Comparison of ENCODE assay signal across 29 cellular contexts in genomic region chr3:123071581-123071980, GRCh38. TPM values are rescaled to one million over a fixed set of nuclear protein-coding genes. Genes with fewer than 3 reads are reported as not detected.
DNase-seq lines count a peak whose midpoint lies in the region; ATAC-seq and TF ChIP-seq lines count a peak whose summit lies in the region.
"Had no signal": no experiment of that assay in that cellular context is flagged by ENCODE, and none has a peak within 500 bp of the region (broad histone marks: within the 10 kb centered on the region; RNA-seq: fewer than 3 reads in every experiment).

No MANE protein-coding gene starts in this region.

- no peak overlapping the region for H2AFZ ChIP-seq in parathyroid adenoma

- no peak overlapping the region for H3K27ac ChIP-seq in BLaER1 treated with 17β-estradiol and CSF1 and Interleukin-3, amounts not matched to agents 10 nM and 100 nM
- H3K27ac ChIP-seq in Panc1 (ENCODE audit: low read length) (0 out of 2 replicates have a peak overlapping the region, but pooled peaks have one; percentile 19), parathyroid adenoma (no peak overlapping the region)
- H3K27ac ChIP-seq: RWPE1 had no signal

- ATAC-seq in Panc1, result no peak
- ATAC-seq: activated CD8-positive, alpha-beta T cell treated with anti-CD3 and anti-CD28 coated beads for 36 hours; activated naive CD8-positive, alpha-beta T cell treated with anti-CD3 and anti-CD28 coated beads, Interleukin-2, amount 50 U/mL, for 24 hours; stimulated activated naive CD8-positive, alpha-beta T cell treated with anti-CD3 and anti-CD28 coated beads, Interleukin-15, amount 100 ng/mL, for 72 hours had no signal

- POLR2A ChIA-PET in Panc1 (lab: Charles Lee), result no interaction called here

- H3K9me3 Mint-ChIP-seq in glutamatergic neuron (ENCODE audit: unreplicated experiment), result peaks cover 8% of the 10 kb centered on the region
- H3K9me3 Mint-ChIP-seq: activated CD8-positive, alpha-beta T cell treated with anti-CD3 and anti-CD28 coated beads for 36 hours; activated naive CD8-positive, alpha-beta T cell treated with anti-CD3 and anti-CD28 coated beads, Interleukin-2, amount 50 U/mL, for 24 hours; memory B cell; stimulated activated naive CD8-positive, alpha-beta T cell treated with anti-CD3 and anti-CD28 coated beads, Interleukin-15, amount 100 ng/mL, for 72 hours; T-helper 1 cell treated with Interleukin-12 subunit alpha and Interleukin-12 subunit beta and Interleukin-4 antibody, amounts not matched to agents 30 μg/mL and 1 μg/mL, for 36 hours had no signal

- H3K36me3 ChIP-seq in BLaER1 treated with 17β-estradiol and CSF1 and Interleukin-3, amounts not matched to agents 10 nM and 100 nM, result no peaks in the 10 kb centered on the region
- H3K36me3 ChIP-seq in Panc1 (ENCODE audit: control insufficient read depth, insufficient read depth, low read length) (no peaks in the 10 kb centered on the region), parathyroid adenoma (ENCODE audit: control insufficient read depth, insufficient read depth, low read length) (no peaks in the 10 kb centered on the region)

- no peaks in the 10 kb centered on the region for H3K36me3 Mint-ChIP-seq in glutamatergic neuron (ENCODE audit: unreplicated experiment)
- H3K36me3 Mint-ChIP-seq: memory B cell had no signal

- intact Hi-C loops in Panc1 (cut with micrococcal nuclease; ENCODE audit: unreplicated experiment), result no loop called here

- H3K27me3 ChIP-seq in BLaER1 treated with 17β-estradiol and CSF1 and Interleukin-3, amounts not matched to agents 10 nM and 100 nM, result peaks cover 27 to 67% (median 53%) of the 10 kb centered on the region in 11 experiments
- H3K27me3 ChIP-seq in Panc1 (ENCODE audit: control insufficient read depth, insufficient read depth, low read length) (no peaks in the 10 kb centered on the region), parathyroid adenoma (ENCODE audit: control insufficient read depth, insufficient read depth, low read length) (no peaks in the 10 kb centered on the region)

- H3K9me3 ChIP-seq in BLaER1 treated with 17β-estradiol and CSF1 and Interleukin-3, amounts not matched to agents 10 nM and 100 nM (replicated peaks in 1 of 11), result no peaks in the 10 kb centered on the region
- H3K9me3 ChIP-seq in Panc1 (ENCODE audit: control insufficient read depth, insufficient read depth, low read depth, low read length) (no peaks in the 10 kb centered on the region), parathyroid adenoma (ENCODE audit: control insufficient read depth, low read length) (no peaks in the 10 kb centered on the region)
- H3K9me3 ChIP-seq: Caco-2 had no signal

- TF ChIP-seq CTCF in Panc1 (IDR thresholded peaks at IDR 0.05), result no peak
- TF ChIP-seq CTCF in glutamatergic neuron (IDR thresholded peaks at IDR 0.05; ENCODE audit: partially characterized antibody, unreplicated experiment), result peak; percentile 6
- no peak for TF ChIP-seq CTCF in parathyroid adenoma (IDR thresholded peaks at IDR 0.05)

- no peak overlapping the region for H3K9ac ChIP-seq in BLaER1 treated with 17β-estradiol and CSF1 and Interleukin-3, amounts not matched to agents 10 nM and 100 nM
- no peak overlapping the region for H3K9ac ChIP-seq in parathyroid adenoma

- H3K27me3 Mint-ChIP-seq in glutamatergic neuron (ENCODE audit: unreplicated experiment), result peaks cover 6% of the 10 kb centered on the region
- H3K27me3 Mint-ChIP-seq: activated CD8-positive, alpha-beta T cell treated with anti-CD3 and anti-CD28 coated beads for 36 hours; activated naive CD8-positive, alpha-beta T cell treated with anti-CD3 and anti-CD28 coated beads, Interleukin-2, amount 50 U/mL, for 24 hours; memory B cell; stimulated activated naive CD8-positive, alpha-beta T cell treated with anti-CD3 and anti-CD28 coated beads, Interleukin-15, amount 100 ng/mL, for 72 hours had no signal

- peaks cover 19 to 41% (median 39%) of the 10 kb centered on the region in 10 experiments for H3K4me1 ChIP-seq in BLaER1 treated with 17β-estradiol and CSF1 and Interleukin-3, amounts not matched to agents 10 nM and 100 nM
- peaks cover 45% of the 10 kb centered on the region for H3K4me1 ChIP-seq in Panc1 (ENCODE audit: control insufficient read depth, insufficient read depth, low read length)
- H3K4me1 ChIP-seq in parathyroid adenoma, result peaks cover 11% of the 10 kb centered on the region

- in situ Hi-C loops in Panc1 (cut with HindIII; ENCODE audit: low pct_unique_long_range_greater_than_20kb, low sequenced_read_pairs), result no loop called here

- H3K4me1 Mint-ChIP-seq in glutamatergic neuron (ENCODE audit: low read depth, unreplicated experiment), result peaks cover 51% of the 10 kb centered on the region

- CTCF ChIA-PET in Panc1 (lab: Charles Lee), result no interaction called here

- peak overlapping the region; percentile 39 for H3K27ac Mint-ChIP-seq in glutamatergic neuron (ENCODE audit: unreplicated experiment)
- H3K27ac Mint-ChIP-seq: activated CD8-positive, alpha-beta T cell treated with anti-CD3 and anti-CD28 coated beads for 36 hours; activated naive CD8-positive, alpha-beta T cell treated with anti-CD3 and anti-CD28 coated beads, Interleukin-2, amount 50 U/mL, for 24 hours; memory B cell; T-helper 1 cell treated with Interleukin-12 subunit alpha and Interleukin-12 subunit beta and Interleukin-4 antibody, amounts not matched to agents 30 μg/mL and 1 μg/mL, for 36 hours had no signal

- peak overlapping the region in 9 of 11 experiments; percentile 29 to 77 (median 53); a peak in 16 of 22 replicates for H3K4me2 ChIP-seq in BLaER1 treated with 17β-estradiol and CSF1 and Interleukin-3, amounts not matched to agents 10 nM and 100 nM
- peak overlapping the region; percentile 51 for H3K4me2 ChIP-seq in parathyroid adenoma (ENCODE audit: low read length)

- H4K20me1 ChIP-seq in BLaER1 treated with 17β-estradiol and CSF1 and Interleukin-3, amounts not matched to agents 10 nM and 100 nM, result peaks cover 0 to 78% (median 60%) of the 10 kb centered on the region in 11 experiments; a peak in 17 of 22 replicates

- H3K4me3 Mint-ChIP-seq in glutamatergic neuron (ENCODE audit: unreplicated experiment), result peak overlapping the region; percentile 55
- H3K4me3 Mint-ChIP-seq: activated CD8-positive, alpha-beta T cell treated with anti-CD3 and anti-CD28 coated beads for 36 hours; activated naive CD8-positive, alpha-beta T cell treated with anti-CD3 and anti-CD28 coated beads, Interleukin-2, amount 50 U/mL, for 24 hours; memory B cell; stimulated activated naive CD8-positive, alpha-beta T cell treated with anti-CD3 and anti-CD28 coated beads, Interleukin-15, amount 100 ng/mL, for 72 hours; T-helper 1 cell treated with Interleukin-12 subunit alpha and Interleukin-12 subunit beta and Interleukin-4 antibody, amounts not matched to agents 30 μg/mL and 1 μg/mL, for 36 hours had no signal

- H3K79me2 ChIP-seq in parathyroid adenoma, result peaks cover 10% of the 10 kb centered on the region

- no peak overlapping the region for H3K4me3 ChIP-seq in BLaER1 treated with 17β-estradiol and CSF1 and Interleukin-3, amounts not matched to agents 10 nM and 100 nM
- H3K4me3 ChIP-seq in Panc1 (ENCODE audit: low read depth in 2 of 2, low read length in 2 of 2) (no peak overlapping the region), parathyroid adenoma (ENCODE audit: low read depth, low read length) (no peak overlapping the region)
- H3K4me3 ChIP-seq: smooth muscle cell had no signal

- no TSS peak for BruUV-seq in Panc1 (replicated peaks; lab: Mats Ljungman, UMichigan)

- no peak for DNase-seq in Panc1 (ENCODE audit: low read depth, low spot score)
- no peak for DNase-seq in glutamatergic neuron
- DNase-seq in dermis blood vessel endothelial cell, result no peak
- DNase-seq in pons (ENCODE audit: low spot score), result no peak
- DNase-seq in globus pallidus (ENCODE audit: low spot score), result no peak
- DNase-seq in NCI-H345 treated with DMSO at 0.1 percent for 48 hours (lab: John Stamatoyannopoulos, UW; ENCODE audit: unreplicated experiment), result no peak
- DNase-seq: activated CD4-positive, CD25-positive, alpha-beta regulatory T cell treated with anti-CD3 and anti-CD28 coated beads, Interleukin-2, amount 50 U/mL, for 72 hours; activated CD8-positive, alpha-beta T cell treated with anti-CD3 and anti-CD28 coated beads for 36 hours; activated gamma-delta T cell; activated naive CD8-positive, alpha-beta T cell treated with anti-CD3 and anti-CD28 coated beads, Interleukin-2, amount 50 U/mL, for 24 hours; activated T-cell treated with anti-CD3 and anti-CD28 coated beads, Interleukin-2, amount 50 U/mL, for 1 hour; Caco-2; HCEC 1CT; KG1; MM.1S; NCI-H1417; NCI-H2029 treated with DMSO at 0.1 percent for 48 hours; NCI-H69; stimulated activated CD4-positive, alpha-beta T cell treated with anti-CD3 and anti-CD28 coated beads, Interleukin-1b, Interleukin-23, amount 100 ng/mL, for 48 hours; stimulated activated CD8-positive, alpha-beta memory T cell treated with anti-CD3 and anti-CD28 coated beads, Interleukin-4, amount 100 ng/mL, for 48 hours; stimulated activated naive CD8-positive, alpha-beta T cell treated with anti-CD3 and anti-CD28 coated beads, Interleukin-15, amount 100 ng/mL, for 72 hours had no signal

RNA-seq across cellular contexts. Expression of gene PDIA5, which starts 4.8 kb away (rescaled TPM):
- 53.6 TPM for total RNA-seq in Panc1 (2021; ENCODE audit: unreplicated experiment)
- 46.5 TPM for polyA plus RNA-seq in Panc1 (2012; ENCODE audit: insufficient read length)
- 49.4 TPM for total RNA-seq in glutamatergic neuron (ENCODE audit: unreplicated experiment)
- total RNA-seq in dermis blood vessel endothelial cell, result 96.3 and 102 TPM in 2 replicates

RNA-seq across cellular contexts. Expression of gene SEMA5B, which starts 44.0 kb away (rescaled TPM):
- total RNA-seq in Panc1 (2021; ENCODE audit: unreplicated experiment) (1.2 TPM), glutamatergic neuron (ENCODE audit: unreplicated experiment) (61.1 TPM), dermis blood vessel endothelial cell (0.05 TPM in 1 of 2 replicates, not detected in the other)
- 2.7 TPM for polyA plus RNA-seq in Panc1 (2012; ENCODE audit: insufficient read length)
- total RNA-seq: activated CD8-positive, alpha-beta T cell treated with anti-CD3 and anti-CD28 coated beads for 36 hours; osteoblast; smooth muscle cell had no signal
- polyA plus RNA-seq: BJ, smooth muscle cell had no signal

Comparison
In these comparisons a context has a peak if more than half of its experiments do, and no peak if none do; other contexts are left out.
1. RNA of gene SEMA5B, which starts 44.0 kb away (total RNA-seq): 61.1 TPM in glutamatergic neuron (single experiment); 1.2 TPM in Panc1 (single experiment) and 0.05 TPM in dermis blood vessel endothelial cell; every median in the first group is over 10 times any median in the second.